9 cellular contexts compared by ENCODE assay signal in genomic region chr6:128882560-128882959, GRCh38. TPM values are rescaled to one million over a fixed set of nuclear protein-coding genes. Genes with fewer than 3 reads are reported as not detected.
DNase-seq lines count a peak whose midpoint lies in the region; ATAC-seq and TF ChIP-seq lines count a peak whose summit lies in the region.
"Had no signal": no experiment of that assay in that cellular context is flagged by ENCODE, and none has a peak within 500 bp of the region (broad histone marks: within the 10 kb centered on the region; RNA-seq: fewer than 3 reads in every experiment).

No MANE protein-coding gene starts in this region.

- 0 out of 2 replicates have a peak overlapping the region, but pooled peaks have one; percentile 84 for H2BK120ac ChIP-seq in IMR-90 (ENCODE audit: low read depth, low read length)

- H3K23ac ChIP-seq in IMR-90 (ENCODE audit: low read depth, low read length): no peak overlapping the region

- no peaks in the 10 kb centered on the region for H3K79me1 ChIP-seq in IMR-90 (ENCODE audit: low read depth in 1 of 2, low read length in 2 of 2)

- no peak overlapping the region for H2AK5ac ChIP-seq in IMR-90 (ENCODE audit: low read depth, low read length)

- H3K4me3 ChIP-seq in IMR-90 (ENCODE audit: insufficient read depth, low read depth, low read length) (peak overlapping the region; percentile 51; the same call in 1 of the 2 replicates), choroid plexus epithelial cell (ENCODE audit: low read depth, low read length) (peak overlapping the region; percentile 85), left lung (peak overlapping the region in 1 of 2 donors; percentile 36), testis (peak overlapping the region; percentile 65 to 81), spleen (peak overlapping the region in 4 of 8 donors; percentile 27 to 62 (median 38))

- H2AK9ac ChIP-seq in IMR-90 (replicated peaks; ENCODE audit: low read depth, low read length, poor library complexity): no peak overlapping the region

- CTCF ChIA-PET in IMR-90 (lab: Yijun Ruan, JAX): no interaction called here

- peak overlapping the region; percentile 55 for H3K4me2 ChIP-seq in IMR-90 (ENCODE audit: low read depth, low read length)

- intact Hi-C loops in IMR-90 (cut with micrococcal nuclease) (loop anchor here (2.0 to 10.0 kb wide), 2 partner anchors 358 to 370 kb away; partner anchors contain the start of gene PTPRK), left lung (cut with DNase I) (no loop called here), testis (cut with DNase I; ENCODE audit: low total_unique reads) (no loop called here), spleen (cut with DNase I; ENCODE audit: low total_unique reads) (no loop called here)

- BruUV-seq in IMR-90 (replicated peaks; lab: Mats Ljungman, UMichigan): no TSS peak

- no peak for TF ChIP-seq POLR2A in IMR-90 (IDR thresholded peaks at IDR 0.05; ENCODE audit: low read depth, low read length)
- TF ChIP-seq POLR2A in testis (IDR thresholded peaks at IDR 0.05): no peak
- TF ChIP-seq POLR2A in spleen (IDR thresholded peaks at IDR 0.05): no peak

- no peaks in the 10 kb centered on the region; the same call in 1 of the 2 replicates for H3K9me1 ChIP-seq in IMR-90 (ENCODE audit: insufficient read depth, low read length)

- ATAC-seq in IMR-90 (ENCODE audit: low read depth) (peak; percentile 24), left lung (peak; percentile 24)
- ATAC-seq: Panc1 had no signal

- H4K5ac ChIP-seq in IMR-90 (ENCODE audit: low read depth, low read length): peak overlapping the region; percentile 62

- no peak for TF ChIP-seq RAD21 in IMR-90 (IDR thresholded peaks at IDR 0.05; ENCODE audit: low read length)

- peaks cover 2% of the 10 kb centered on the region for H3K4me1 ChIP-seq in IMR-90 (ENCODE audit: control insufficient read depth, insufficient read depth, low read length)
- no peaks in the 10 kb centered on the region for H3K4me1 ChIP-seq in left lung
- H3K4me1 ChIP-seq in testis: peaks cover 7% of the 10 kb centered on the region
- peaks cover 0 to 3% (median 0%) of the 10 kb centered on the region in 6 donors for H3K4me1 ChIP-seq in spleen

- dilution Hi-C loops in IMR-90 (cut with HindIII; ENCODE audit: low sequenced_read_pairs, unreplicated experiment): no loop called here

- H3K9ac ChIP-seq in IMR-90 (ENCODE audit: low read depth, low read length): peak overlapping the region; percentile 65

- no CpG with 5 or more reads among the region's 2 CpGs for WGBS in IMR-90 (ENCODE audit: extremely low coverage in 2 of 2, insufficient read length in 1 of 2), 2 experiments
- 8 to 14% methylated on average over 2 of the region's 2 CpGs for WGBS in testis, 2 donors
- 26 to 50% (median 31%) methylated on average over 2 of the region's 2 CpGs for WGBS in spleen, 5 donors

- H4K91ac ChIP-seq in IMR-90 (ENCODE audit: insufficient read depth, low read depth, low read length): no peak overlapping the region

- H2AFZ ChIP-seq in IMR-90 (replicated peaks; ENCODE audit: low read length, poor library complexity): peak overlapping the region; percentile 97

- peak overlapping the region; percentile 79 to 82 for H4K8ac ChIP-seq in IMR-90 (ENCODE audit: low read depth in 2 of 2, low read length in 2 of 2)

- no peak overlapping the region for H3K4ac ChIP-seq in IMR-90 (ENCODE audit: low read depth, low read length)

- no peak overlapping the region; the same call in 1 of the 2 replicates for H3K56ac ChIP-seq in IMR-90 (ENCODE audit: extremely low read depth, insufficient read depth, low read length)

- no peak for TF ChIP-seq CTCF in IMR-90 (conservative IDR thresholded peaks at IDR 0.05; ENCODE audit: low read depth, low read length)
- no peak for TF ChIP-seq CTCF in choroid plexus epithelial cell (conservative IDR thresholded peaks at IDR 0.05; ENCODE audit: low read depth, low read length)
- no peak for TF ChIP-seq CTCF in left lung (IDR thresholded peaks at IDR 0.05)
- no peak for TF ChIP-seq CTCF in testis (IDR thresholded peaks at IDR 0.05)
- no peak for TF ChIP-seq CTCF in spleen (IDR thresholded peaks at IDR 0.05 in 8 of 11, conservative IDR thresholded peaks at IDR 0.05 in 3 of 11)

- H3K27me3 ChIP-seq in IMR-90 (ENCODE audit: control insufficient read depth, insufficient read depth, low read length): no peaks in the 10 kb centered on the region
- peaks cover 0 to 17% of the 10 kb centered on the region in 2 donors for H3K27me3 ChIP-seq in left lung
- no peaks in the 10 kb centered on the region for H3K27me3 ChIP-seq in testis
- peaks cover 0 to 12% (median 0%) of the 10 kb centered on the region in 7 donors for H3K27me3 ChIP-seq in spleen (replicated peaks in 1 of 7)

- in situ Hi-C loops in IMR-90 (cut with MboI; ENCODE audit: low sequenced_read_pairs): no loop called here

- H3K9me3 ChIP-seq in IMR-90 (ENCODE audit: control insufficient read depth, insufficient read depth, low read length) (no peaks in the 10 kb centered on the region), left lung (no peaks in the 10 kb centered on the region), testis (no peaks in the 10 kb centered on the region), spleen (no peaks in the 10 kb centered on the region)

- POLR2A ChIA-PET in IMR-90 (lab: Charles Lee; ENCODE audit: unreplicated experiment): no interaction called here

- H3K14ac ChIP-seq in IMR-90 (replicated peaks; ENCODE audit: low read depth, low read length): no peak overlapping the region

- H2BK15ac ChIP-seq in IMR-90 (ENCODE audit: low read depth, low read length): no peak overlapping the region

- H3K27ac ChIP-seq in IMR-90 (ENCODE audit: insufficient read depth, low read length) (peak overlapping the region; percentile 68; the same call in 1 of the 2 replicates), left lung (peak overlapping the region in 1 of 2 donors; percentile 80), testis (peak overlapping the region; percentile 86 to 91), spleen (peak overlapping the region in 3 of 8 donors; percentile 58 to 62 (median 58))

- no peaks in the 10 kb centered on the region for H3K36me3 ChIP-seq in IMR-90 (ENCODE audit: control insufficient read depth, insufficient read depth, low read length)
- no peaks in the 10 kb centered on the region for H3K36me3 ChIP-seq in left lung
- no peaks in the 10 kb centered on the region for H3K36me3 ChIP-seq in testis (ENCODE audit: low read depth, missing control alignments)
- no peaks in the 10 kb centered on the region for H3K36me3 ChIP-seq in spleen

- DNase-seq in IMR-90: peak; percentile 2
- DNase-seq in choroid plexus epithelial cell (ENCODE audit: low read depth): peak; percentile 33
- no peak for DNase-seq in left lung
- peak; percentile 36 for DNase-seq in testis
- no peak for DNase-seq in spleen
- DNase-seq in activated CD4-positive, alpha-beta T cell treated with anti-CD3 and anti-CD28 coated beads, Interleukin-2, amount 50 U/mL, for 1 hour: no peak
- DNase-seq in inferior parietal cortex (ENCODE audit: extremely low spot score): no peak
- no peak for DNase-seq in epidermal melanocyte (ENCODE audit: insufficient read length, low spot score)

- no peaks in the 10 kb centered on the region for H4K20me1 ChIP-seq in IMR-90 (ENCODE audit: insufficient read depth, low read length)

- H2BK20ac ChIP-seq in IMR-90 (ENCODE audit: low read depth, low read length): no peak overlapping the region

- no peak overlapping the region for H2BK5ac ChIP-seq in IMR-90 (ENCODE audit: low read depth, low read length, poor library complexity, severe bottlenecking)

- peak overlapping the region; percentile 58; the same call in 1 of the 2 replicates for H3K18ac ChIP-seq in IMR-90 (ENCODE audit: low read depth, low read length)

TF ChIP-seq in IMR-90, 13 proteins besides CTCF, POLR2A, EP300 and RAD21:
- no peak for TF ChIP-seq CEBPB (IDR thresholded peaks at IDR 0.05; ENCODE audit: low read depth, low read length)
- no peak for TF ChIP-seq SMC3 (IDR thresholded peaks at IDR 0.05; ENCODE audit: low read depth, low read length)
- TF ChIP-seq, protein P1, sequence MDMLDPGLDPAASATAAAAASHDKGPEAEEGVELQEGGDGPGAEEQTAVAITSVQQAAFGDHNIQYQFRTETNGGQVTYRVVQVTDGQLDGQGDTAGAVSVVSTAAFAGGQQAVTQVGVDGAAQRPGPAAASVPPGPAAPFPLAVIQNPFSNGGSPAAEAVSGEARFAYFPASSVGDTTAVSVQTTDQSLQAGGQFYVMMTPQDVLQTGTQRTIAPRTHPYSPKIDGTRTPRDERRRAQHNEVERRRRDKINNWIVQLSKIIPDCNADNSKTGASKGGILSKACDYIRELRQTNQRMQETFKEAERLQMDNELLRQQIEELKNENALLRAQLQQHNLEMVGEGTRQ (IDR thresholded peaks at IDR 0.05; ENCODE audit: low read depth, low read length): no peak
- TF ChIP-seq MAFK (IDR thresholded peaks at IDR 0.05; ENCODE audit: low read depth, low read length): no peak
- no peak for TF ChIP-seq BHLHE40 (IDR thresholded peaks at IDR 0.05; ENCODE audit: low read depth, low read length)
- TF ChIP-seq MXI1 (IDR thresholded peaks at IDR 0.05; ENCODE audit: borderline replicate concordance, low read depth, low read length): no peak
- TF ChIP-seq MAZ (IDR thresholded peaks at IDR 0.05; ENCODE audit: borderline replicate concordance, low read depth, low read length): no peak
- TF ChIP-seq RCOR1 (IDR thresholded peaks at IDR 0.05; ENCODE audit: insufficient replicate concordance, low read length): no peak
- TF ChIP-seq RFX5 (IDR thresholded peaks at IDR 0.05; ENCODE audit: low read depth, low read length): no peak
- no peak for TF ChIP-seq CHD1 (IDR thresholded peaks at IDR 0.05; ENCODE audit: low read depth, low read length)
- TF ChIP-seq NFE2L2 (IDR thresholded peaks at IDR 0.05; ENCODE audit: low read depth, low read length): no peak
- TF ChIP-seq, protein P2, sequence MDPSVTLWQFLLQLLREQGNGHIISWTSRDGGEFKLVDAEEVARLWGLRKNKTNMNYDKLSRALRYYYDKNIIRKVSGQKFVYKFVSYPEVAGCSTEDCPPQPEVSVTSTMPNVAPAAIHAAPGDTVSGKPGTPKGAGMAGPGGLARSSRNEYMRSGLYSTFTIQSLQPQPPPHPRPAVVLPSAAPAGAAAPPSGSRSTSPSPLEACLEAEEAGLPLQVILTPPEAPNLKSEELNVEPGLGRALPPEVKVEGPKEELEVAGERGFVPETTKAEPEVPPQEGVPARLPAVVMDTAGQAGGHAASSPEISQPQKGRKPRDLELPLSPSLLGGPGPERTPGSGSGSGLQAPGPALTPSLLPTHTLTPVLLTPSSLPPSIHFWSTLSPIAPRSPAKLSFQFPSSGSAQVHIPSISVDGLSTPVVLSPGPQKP (IDR thresholded peaks at IDR 0.05; ENCODE audit: borderline replicate concordance, low read depth, low read length): no peak

RNA-seq across cellular contexts. Expression of gene LAMA2, which starts 0.4 kb away (rescaled TPM):
- total RNA-seq in IMR-90 (2012; rRNA removed) (12.5 and 13.3 TPM in 2 replicates), left lung (10 to 100 TPM; 86.4 to 91.7 TPM), testis (10 to 100 TPM; 56.0 to 94.8 TPM), spleen (10 to 100 TPM in 6 of 7 donors, 1 to 10 TPM in 1; 5.4 to 66.6 (median 24.1) TPM)
- polyA plus RNA-seq in IMR-90 (2012; rRNA removed) (8.9 and 9.9 TPM in 2 replicates), testis (ENCODE audit: insufficient read depth, low read depth, low replicate concordance) (25.9 TPM), spleen (1 to 10 TPM in 2 of 3 donors, under 1 TPM in 1; 0.83 to 1.8 (median 1.3) TPM)
- 2.7 and 3.6 TPM in 2 replicates for polyA plus RNA-seq in IMR-90 (2012; cell fraction: cytosol; rRNA removed)
- 1.4 and 8.8 TPM in 2 replicates for polyA plus RNA-seq in IMR-90 (2012; cell fraction: nucleus; rRNA removed; ENCODE audit: low replicate concordance)

Comparison
In these comparisons a context has a peak if more than half of its experiments do, and no peak if none do; other contexts are left out.
1. DNase-seq: peak in IMR-90 (single experiment), choroid plexus epithelial cell (single experiment) and testis (single experiment); none in left lung (0 of 2), spleen (single experiment), activated CD4-positive, alpha-beta T cell treated with anti-CD3 and anti-CD28 coated beads, Interleukin-2, amount 50 U/mL, for 1 hour (single experiment), inferior parietal cortex (single experiment) and epidermal melanocyte (single experiment).